In the genomic region with DNA sequence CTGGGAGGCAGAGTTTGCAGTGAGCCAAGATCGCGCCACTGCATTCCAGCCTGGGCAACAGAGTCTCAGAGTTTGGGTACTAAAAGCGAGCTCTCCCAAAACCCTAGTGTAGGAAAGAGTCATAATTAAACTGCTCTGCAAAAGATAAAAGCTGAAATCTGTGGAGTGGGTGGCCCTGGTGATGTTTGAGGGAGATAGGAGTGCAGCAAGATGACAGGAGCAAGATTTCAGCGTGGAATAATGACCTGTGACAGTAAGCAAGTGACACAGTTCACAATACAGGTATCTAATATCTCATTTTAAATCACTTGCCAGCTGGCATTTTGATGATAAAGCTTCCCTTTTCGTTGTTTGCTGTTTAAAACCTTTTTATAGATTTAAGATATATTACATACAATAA, we compare ENCODE assay signal across 36 cellular contexts.
"Had no signal": no experiment of that assay in that cellular context is flagged by ENCODE, and none has a peak within 500 bp of the region (broad histone marks: within the 10 kb centered on the region; RNA-seq: fewer than 3 reads in every experiment).

No MANE protein-coding gene starts in this region.

- H3K36me3 ChIP-seq: adrenal gland, ascending aorta, brain microvascular endothelial cell, breast epithelium, cardiac muscle cell had no signal

- H3K4me1 Mint-ChIP-seq: activated naive CD4-positive, alpha-beta T cell treated with anti-CD3 and anti-CD28 coated beads, Interleukin-2, amount 10 ng/mL, durations not matched to agents 7 days and 5 days; activated naive CD4-positive, alpha-beta T cell treated with anti-CD3 and anti-CD28 coated beads, Interleukin-2, amount 50 U/mL, for 24 hours; activated naive CD8-positive, alpha-beta T cell treated with anti-CD3 and anti-CD28 coated beads for 36 hours; activated naive CD8-positive, alpha-beta T cell treated with anti-CD3 and anti-CD28 coated beads, Interleukin-2, amount 10 ng/mL, durations not matched to agents 7 days and 5 days; activated naive CD8-positive, alpha-beta T cell treated with anti-CD3 and anti-CD28 coated beads, Interleukin-2, amount 50 U/mL, for 24 hours; activated T-helper 17 cell treated with anti-CD3 and anti-CD28 coated beads, Interleukin-2, amount 50 U/mL, for 72 hours; central memory CD8-positive, alpha-beta T cell had no signal

- H3K4me1 ChIP-seq: adrenal gland, ascending aorta, body of pancreas, breast epithelium had no signal

- H3K9me3 Mint-ChIP-seq: activated naive CD4-positive, alpha-beta T cell treated with anti-CD3 and anti-CD28 coated beads for 36 hours; activated naive CD4-positive, alpha-beta T cell treated with anti-CD3 and anti-CD28 coated beads, Interleukin-2, amount 10 ng/mL, durations not matched to agents 7 days and 5 days; activated naive CD4-positive, alpha-beta T cell treated with anti-CD3 and anti-CD28 coated beads, Interleukin-2, amount 50 U/mL, for 24 hours; activated naive CD8-positive, alpha-beta T cell treated with anti-CD3 and anti-CD28 coated beads, Interleukin-2, amount 10 ng/mL, durations not matched to agents 7 days and 5 days; activated naive CD8-positive, alpha-beta T cell treated with anti-CD3 and anti-CD28 coated beads, Interleukin-2, amount 50 U/mL, for 24 hours; activated T-cell treated with anti-CD3 and anti-CD28 coated beads, Interleukin-2, amount 50 U/mL, for 24 hours; activated T-cell treated with anti-CD3 and anti-CD28 coated beads, Interleukin-2, amount 50 U/mL, for 72 hours; activated T-helper 1 cell treated with anti-CD3 and anti-CD28 coated beads, Interleukin-12 subunit alpha, Interleukin-12 subunit beta, Interleukin-2, Interleukin-4 antibody, amounts not matched to agents 30 ng/mL and 10 ng/mL and 1 ng/mL, durations not matched to agents 14 hours and 24 hours and 36 hours; activated T-helper 2 cell treated with anti-CD3 and anti-CD28 coated beads, Interferon-gamma antibody, Interleukin-2, Interleukin-4, amounts not matched to agents 10 μg/mL and 5 μg/mL and 100 μg/mL, durations not matched to agents 14 hours and 24 hours and 36 hours had no signal

- H3K4me3 ChIP-seq: adrenal gland, ascending aorta, body of pancreas, breast epithelium, cardiac muscle cell had no signal

- H3K27me3 Mint-ChIP-seq: activated naive CD4-positive, alpha-beta T cell treated with anti-CD3 and anti-CD28 coated beads, Interleukin-2, amount 10 ng/mL, durations not matched to agents 7 days and 5 days; activated naive CD4-positive, alpha-beta T cell treated with anti-CD3 and anti-CD28 coated beads, Interleukin-2, amount 50 U/mL, for 24 hours; activated naive CD8-positive, alpha-beta T cell treated with anti-CD3 and anti-CD28 coated beads, Interleukin-2, amount 10 ng/mL, durations not matched to agents 7 days and 5 days; activated naive CD8-positive, alpha-beta T cell treated with anti-CD3 and anti-CD28 coated beads, Interleukin-2, amount 50 U/mL, for 24 hours; activated T-cell treated with anti-CD3 and anti-CD28 coated beads, Interleukin-2, amount 50 U/mL, for 24 hours; central memory CD8-positive, alpha-beta T cell had no signal

- H3K4me3 Mint-ChIP-seq: activated naive CD4-positive, alpha-beta T cell treated with anti-CD3 and anti-CD28 coated beads for 36 hours; activated naive CD4-positive, alpha-beta T cell treated with anti-CD3 and anti-CD28 coated beads, Interleukin-2, amount 10 ng/mL, durations not matched to agents 7 days and 5 days; activated naive CD4-positive, alpha-beta T cell treated with anti-CD3 and anti-CD28 coated beads, Interleukin-2, amount 50 U/mL, for 24 hours; activated naive CD8-positive, alpha-beta T cell; activated naive CD8-positive, alpha-beta T cell treated with anti-CD3 and anti-CD28 coated beads for 36 hours; activated naive CD8-positive, alpha-beta T cell treated with anti-CD3 and anti-CD28 coated beads, Interleukin-2, amount 10 ng/mL, durations not matched to agents 7 days and 5 days; activated naive CD8-positive, alpha-beta T cell treated with anti-CD3 and anti-CD28 coated beads, Interleukin-2, amount 50 U/mL, for 24 hours; activated T-cell treated with anti-CD3 and anti-CD28 coated beads, Interleukin-2, amount 50 U/mL, for 24 hours; activated T-cell treated with anti-CD3 and anti-CD28 coated beads, Interleukin-2, amount 50 U/mL, for 4 hours; activated T-cell treated with anti-CD3 and anti-CD28 coated beads, Interleukin-2, amount 50 U/mL, for 72 hours; activated T-helper 1 cell treated with anti-CD3 and anti-CD28 coated beads, Interleukin-12 subunit alpha, Interleukin-12 subunit beta, Interleukin-2, Interleukin-4 antibody, amounts not matched to agents 30 ng/mL and 10 ng/mL and 1 ng/mL, durations not matched to agents 14 hours and 24 hours and 36 hours; activated T-helper 17 cell treated with anti-CD3 and anti-CD28 coated beads, Interleukin-2, amount 50 U/mL, for 72 hours; brain; central memory CD8-positive, alpha-beta T cell had no signal

- H3K27ac Mint-ChIP-seq: activated naive CD4-positive, alpha-beta T cell treated with anti-CD3 and anti-CD28 coated beads for 36 hours; activated naive CD4-positive, alpha-beta T cell treated with anti-CD3 and anti-CD28 coated beads, Interleukin-2, amount 10 ng/mL, durations not matched to agents 7 days and 5 days; activated naive CD4-positive, alpha-beta T cell treated with anti-CD3 and anti-CD28 coated beads, Interleukin-2, amount 50 U/mL, for 24 hours; activated naive CD4-positive, alpha-beta T cell treated with anti-CD3 and anti-CD28 coated beads, Interleukin-2, amount 50 U/mL, for 72 hours; activated naive CD8-positive, alpha-beta T cell; activated naive CD8-positive, alpha-beta T cell treated with anti-CD3 and anti-CD28 coated beads for 36 hours; activated naive CD8-positive, alpha-beta T cell treated with anti-CD3 and anti-CD28 coated beads, Interleukin-2, amount 10 ng/mL, durations not matched to agents 7 days and 5 days; activated naive CD8-positive, alpha-beta T cell treated with anti-CD3 and anti-CD28 coated beads, Interleukin-2, amount 50 U/mL, for 24 hours; activated T-cell treated with anti-CD3 and anti-CD28 coated beads, Interleukin-2, amount 50 U/mL, for 24 hours; activated T-cell treated with anti-CD3 and anti-CD28 coated beads, Interleukin-2, amount 50 U/mL, for 72 hours; activated T-helper 1 cell treated with anti-CD3 and anti-CD28 coated beads, Interleukin-12 subunit alpha, Interleukin-12 subunit beta, Interleukin-2, Interleukin-4 antibody, amounts not matched to agents 30 ng/mL and 10 ng/mL and 1 ng/mL, durations not matched to agents 14 hours and 24 hours and 36 hours; activated T-helper 17 cell treated with anti-CD3 and anti-CD28 coated beads, Interleukin-2, amount 50 U/mL, for 72 hours; activated T-helper 2 cell treated with anti-CD3 and anti-CD28 coated beads, Interferon-gamma antibody, Interleukin-2, Interleukin-4, amounts not matched to agents 10 μg/mL and 5 μg/mL and 100 μg/mL, durations not matched to agents 14 hours and 24 hours and 36 hours; brain had no signal

- ATAC-seq: activated naive CD4-positive, alpha-beta T cell treated with anti-CD3 and anti-CD28 coated beads, Interleukin-2, amount 50 U/mL, for 72 hours; activated naive CD8-positive, alpha-beta T cell treated with anti-CD3 and anti-CD28 coated beads, Interleukin-2, amount 50 U/mL, for 24 hours; activated T-cell treated with anti-CD3 and anti-CD28 coated beads, Interleukin-2, amount 50 U/mL, for 4 hours; activated T-cell treated with anti-CD3 and anti-CD28 coated beads, Interleukin-2, amount 50 U/mL, for 72 hours; activated T-helper 17 cell treated with anti-CD3 and anti-CD28 coated beads, Interleukin-2, amount 50 U/mL, for 72 hours; body of pancreas had no signal

- H3K27me3 ChIP-seq: adrenal gland, ascending aorta, body of pancreas, brain microvascular endothelial cell, breast epithelium, cardiac muscle cell had no signal

- H3K27ac ChIP-seq: adrenal gland, ascending aorta, body of pancreas, brain microvascular endothelial cell, breast epithelium, cardiac muscle cell had no signal

- H3K36me3 Mint-ChIP-seq: activated naive CD4-positive, alpha-beta T cell treated with anti-CD3 and anti-CD28 coated beads, Interleukin-2, amount 10 ng/mL, durations not matched to agents 7 days and 5 days; activated naive CD4-positive, alpha-beta T cell treated with anti-CD3 and anti-CD28 coated beads, Interleukin-2, amount 50 U/mL, for 24 hours; activated naive CD4-positive, alpha-beta T cell treated with anti-CD3 and anti-CD28 coated beads, Interleukin-2, amount 50 U/mL, for 72 hours; activated naive CD8-positive, alpha-beta T cell; activated naive CD8-positive, alpha-beta T cell treated with anti-CD3 and anti-CD28 coated beads for 36 hours; activated naive CD8-positive, alpha-beta T cell treated with anti-CD3 and anti-CD28 coated beads, Interleukin-2, amount 10 ng/mL, durations not matched to agents 7 days and 5 days; brain had no signal

- DNase-seq: activated effector memory CD4-positive, alpha-beta T cell treated with anti-CD3 and anti-CD28 coated beads, Interleukin-2, amount 50 U/mL, for 16 hours; activated effector memory CD4-positive, alpha-beta T cell treated with Interleukin-2 at 50 U/mL for 16 hours; activated gamma-delta T cell; activated gamma-delta T cell treated with Interleukin-2 at 50 U/mL for 16 hours; activated naive CD4-positive, alpha-beta T cell; activated naive CD4-positive, alpha-beta T cell treated with anti-CD3 and anti-CD28 coated beads for 36 hours; activated naive CD4-positive, alpha-beta T cell treated with anti-CD3 and anti-CD28 coated beads, Interleukin-2, amount 10 ng/mL, durations not matched to agents 7 days and 5 days; activated naive CD4-positive, alpha-beta T cell treated with anti-CD3 and anti-CD28 coated beads, Interleukin-2, amount 50 U/mL, for 16 hours; activated naive CD4-positive, alpha-beta T cell treated with Interleukin-2 at 50 U/mL for 16 hours; activated naive CD8-positive, alpha-beta T cell treated with anti-CD3 and anti-CD28 coated beads for 36 hours; activated naive CD8-positive, alpha-beta T cell treated with anti-CD3 and anti-CD28 coated beads, Interleukin-2, amount 10 ng/mL, durations not matched to agents 7 days and 5 days; activated naive CD8-positive, alpha-beta T cell treated with anti-CD3 and anti-CD28 coated beads, Interleukin-2, amount 50 U/mL, for 24 hours; activated T-cell treated with anti-CD3 and anti-CD28 coated beads, Interleukin-2, amount 50 U/mL, for 24 hours; activated T-cell treated with anti-CD3 and anti-CD28 coated beads, Interleukin-2, amount 50 U/mL, for 4 hours; activated T-cell treated with anti-CD3 and anti-CD28 coated beads, Interleukin-2, amount 50 U/mL, for 48 hours; activated T-cell treated with anti-CD3 and anti-CD28 coated beads, Interleukin-2, amount 50 U/mL, for 72 hours; adrenal gland; amniotic stem cell; amygdala; anterior cingulate cortex; aorta; body of pancreas; brain microvascular endothelial cell; central memory CD4-positive, alpha-beta T cell; cerebellar nuclear complex had no signal

- H3K9me3 ChIP-seq: adrenal gland, ascending aorta, body of pancreas, breast epithelium had no signal
